In the genomic region with DNA sequence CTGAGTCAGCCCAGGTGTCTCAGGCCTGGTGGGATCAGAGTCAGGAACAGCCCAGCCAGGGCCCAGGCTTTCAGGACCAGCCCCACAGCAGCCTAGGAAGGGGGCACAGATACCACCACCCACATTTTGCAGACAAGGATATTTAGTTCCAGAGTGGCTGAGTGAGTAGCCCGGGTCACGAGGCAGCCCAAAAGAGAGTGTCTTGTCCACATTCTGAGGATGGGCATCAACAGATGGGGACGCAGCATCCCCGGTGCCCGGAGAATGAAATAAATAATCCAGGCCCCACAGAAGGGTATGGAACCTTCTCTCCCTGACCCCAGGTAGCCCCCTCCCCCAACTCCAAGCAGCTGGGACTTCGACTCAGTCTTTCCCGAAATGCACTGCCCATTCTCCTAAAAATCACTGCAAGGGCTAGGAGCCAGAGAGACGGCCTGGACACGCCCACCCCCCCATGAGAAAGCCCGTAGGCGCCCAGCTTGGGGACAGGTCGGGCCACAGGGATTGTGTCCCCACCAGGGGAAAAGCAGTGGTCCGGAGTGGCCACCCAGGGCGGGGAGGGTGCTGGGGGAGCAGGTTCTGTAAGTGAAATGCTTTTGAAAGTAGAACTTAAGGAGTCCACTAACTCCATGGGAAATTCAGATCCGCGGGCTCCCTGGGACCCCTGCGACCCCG, we compare ENCODE assay signal across 2 cellular contexts.
TF ChIP-seq lines count a peak whose summit lies in the region.

No MANE protein-coding gene starts in this region.

TF ChIP-seq in HepG2, 621 proteins besides CTCF, POLR2A, EP300 and RAD21:
- TF ChIP-seq, protein P1, sequence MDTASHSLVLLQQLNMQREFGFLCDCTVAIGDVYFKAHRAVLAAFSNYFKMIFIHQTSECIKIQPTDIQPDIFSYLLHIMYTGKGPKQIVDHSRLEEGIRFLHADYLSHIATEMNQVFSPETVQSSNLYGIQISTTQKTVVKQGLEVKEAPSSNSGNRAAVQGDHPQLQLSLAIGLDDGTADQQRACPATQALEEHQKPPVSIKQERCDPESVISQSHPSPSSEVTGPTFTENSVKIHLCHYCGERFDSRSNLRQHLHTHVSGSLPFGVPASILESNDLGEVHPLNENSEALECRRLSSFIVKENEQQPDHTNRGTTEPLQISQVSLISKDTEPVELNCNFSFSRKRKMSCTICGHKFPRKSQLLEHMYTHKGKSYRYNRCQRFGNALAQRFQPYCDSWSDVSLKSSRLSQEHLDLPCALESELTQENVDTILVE (CRISPR knock-in tag; IDR thresholded peaks at IDR 0.05), result no peak
- TF ChIP-seq EZH2 (conservative IDR thresholded peaks at IDR 0.05; ENCODE audit: low read depth, low read length) (0 out of 2 replicates have a peak, but pooled peaks have one; percentile 52), REPIN1 (CRISPR knock-in tag; IDR thresholded peaks at IDR 0.05; ENCODE audit: borderline replicate concordance, low read depth) (no peak)

TF ChIP-seq in GM12891, 5 proteins besides CTCF, POLR2A, EP300 and RAD21:
- TF ChIP-seq PAX5 (IDR thresholded peaks at IDR 0.05; ENCODE audit: insufficient read depth, low read length, severe bottlenecking) (no peak), TAF1 (IDR thresholded peaks at IDR 0.05; ENCODE audit: low read depth, low read length) (no peak), SPI1 (IDR thresholded peaks at IDR 0.05; ENCODE audit: low read depth, low read length) (no peak)
